In genomic region chr21:42651515-42652401, GRCh38 we compare ENCODE assay signal across 11 cellular contexts. TPM values are rescaled to one million over a fixed set of nuclear protein-coding genes. Genes with fewer than 3 reads are reported as not detected.
DNase-seq lines count a peak whose midpoint lies in the region; ATAC-seq and TF ChIP-seq lines count a peak whose summit lies in the region.
"Had no signal": no experiment of that assay in that cellular context is flagged by ENCODE, and none has a peak within 500 bp of the region (broad histone marks: within the 10 kb centered on the region; RNA-seq: fewer than 3 reads in every experiment).

No MANE protein-coding gene starts in this region.

- no peak overlapping the region for H3K27ac Mint-ChIP-seq in activated T-helper 17 cell treated with anti-CD3 and anti-CD28 coated beads, Interleukin-2, amount 50 U/mL, for 72 hours
- H3K27ac Mint-ChIP-seq in memory B cell: no peak overlapping the region

- ATAC-seq in activated T-helper 17 cell treated with anti-CD3 and anti-CD28 coated beads, Interleukin-2, amount 50 U/mL, for 72 hours (replicated peaks): no peak
- no peak for ATAC-seq in memory B cell (ENCODE audit: low read depth)

- H3K4me1 ChIP-seq in prostate gland (replicated peaks): peaks cover 4% of the 10 kb centered on the region

- peaks cover 6% of the 10 kb centered on the region for H3K4me1 Mint-ChIP-seq in activated T-helper 17 cell treated with anti-CD3 and anti-CD28 coated beads, Interleukin-2, amount 50 U/mL, for 72 hours
- H3K4me1 Mint-ChIP-seq in memory B cell: peaks cover 12% of the 10 kb centered on the region

- H3K9me3 Mint-ChIP-seq in activated T-helper 17 cell treated with anti-CD3 and anti-CD28 coated beads, Interleukin-2, amount 50 U/mL, for 72 hours: no peaks in the 10 kb centered on the region
- no peaks in the 10 kb centered on the region for H3K9me3 Mint-ChIP-seq in memory B cell

- TF ChIP-seq CTCF in GM13977 (IDR thresholded peaks at IDR 0.05; ENCODE audit: extremely low read depth, insufficient read depth, missing control alignments) (no peak), prostate gland (IDR thresholded peaks at IDR 0.05) (no peak)

- H3K27me3 Mint-ChIP-seq in activated T-helper 17 cell treated with anti-CD3 and anti-CD28 coated beads, Interleukin-2, amount 50 U/mL, for 72 hours: peaks cover 4% of the 10 kb centered on the region
- peaks cover 23% of the 10 kb centered on the region for H3K27me3 Mint-ChIP-seq in memory B cell

- intact Hi-C loops in prostate gland (cut with DNase I): loop anchor here (1.0 to 10.0 kb wide), 3 partner anchors 59 to 166 kb away; no protein-coding TSS in a partner anchor

- DNase-seq in Ammon's horn (ENCODE audit: low spot score): peak; percentile 70
- peak; percentile 31 for DNase-seq in GM13977 (ENCODE audit: low spot score)
- DNase-seq in memory B cell (ENCODE audit: low spot score in 2 of 2): no peak
- no peak for DNase-seq in DMS153 (lab: John Stamatoyannopoulos, UW)
- DNase-seq in prostate gland (ENCODE audit: low spot score): no peak
- no peak for DNase-seq in AML-193 (lab: John Stamatoyannopoulos, UW)
- no peak for DNase-seq in activated CD8-positive, alpha-beta memory T cell treated with anti-CD3 and anti-CD28 coated beads for 24 hours
- DNase-seq: activated CD4-positive, alpha-beta T cell treated with anti-CD3 and anti-CD28 coated beads for 1 hour; stimulated activated CD4-positive, alpha-beta T cell treated with anti-CD3 and anti-CD28 coated beads, Interleukin-4, amount 100 ng/mL, for 24 hours had no signal

- peak overlapping the region in 1 of 2 donors; percentile 90 for H3K27ac ChIP-seq in prostate gland
- H3K27ac ChIP-seq: ascending aorta had no signal

- H3K9me3 ChIP-seq in prostate gland: no peaks in the 10 kb centered on the region
- H3K9me3 ChIP-seq: ascending aorta had no signal

- in situ Hi-C loops in GM13977 (cut with MboI; ENCODE audit: low pct_unique_long_range_greater_than_20kb, low sequenced_read_pairs, unreplicated experiment): no loop called here

- H3K36me3 ChIP-seq in prostate gland: no peaks in the 10 kb centered on the region
- H3K36me3 ChIP-seq: ascending aorta had no signal

- H3K4me3 Mint-ChIP-seq in activated T-helper 17 cell treated with anti-CD3 and anti-CD28 coated beads, Interleukin-2, amount 50 U/mL, for 72 hours: peak overlapping the region; percentile 67
- peak overlapping the region; percentile 43 for H3K4me3 Mint-ChIP-seq in memory B cell

- no peaks in the 10 kb centered on the region for H3K27me3 ChIP-seq in prostate gland (replicated peaks; ENCODE audit: insufficient read depth)
- H3K27me3 ChIP-seq: ascending aorta had no signal

- H3K36me3 Mint-ChIP-seq in activated T-helper 17 cell treated with anti-CD3 and anti-CD28 coated beads, Interleukin-2, amount 50 U/mL, for 72 hours (ENCODE audit: low read depth): no peaks in the 10 kb centered on the region
- no peaks in the 10 kb centered on the region for H3K36me3 Mint-ChIP-seq in memory B cell

- H3K4me3 ChIP-seq in prostate gland: no peak overlapping the region

- 71% methylated on average over 16 of the region's 16 CpGs for WGBS in prostate gland

- TF ChIP-seq POLR2A in prostate gland (IDR thresholded peaks at IDR 0.05): no peak

RNA-seq across cellular contexts. Expression of gene PDE9A, which starts 1.7 kb away (rescaled TPM):
- total RNA-seq in activated T-helper 17 cell treated with anti-CD3 and anti-CD28 coated beads, Interleukin-2, amount 50 U/mL, for 72 hours: 1 to 10 TPM in 1 of 2 donors, under 1 TPM in 1; 0.95 to 6.9 TPM
- total RNA-seq in prostate gland: 10 to 100 TPM; 80.0 to 93.6 TPM

Comparison
In these comparisons a context has a peak if more than half of its experiments do, and no peak if none do; other contexts are left out.
1. DNase-seq: peak in Ammon's horn (single experiment) and GM13977 (single experiment); none in memory B cell (0 of 2), DMS153 (single experiment), prostate gland (single experiment), AML-193 (0 of 2) and activated CD8-positive, alpha-beta memory T cell treated with anti-CD3 and anti-CD28 coated beads for 24 hours (single experiment).
2. RNA of gene PDE9A, which starts 1.7 kb away (total RNA-seq): 80.0 to 93.6 TPM in prostate gland; 0.95 to 6.9 TPM in activated T-helper 17 cell treated with anti-CD3 and anti-CD28 coated beads, Interleukin-2, amount 50 U/mL, for 72 hours; every median in the first group is over 10 times any median in the second.